Comparison of ENCODE assay signal across 1 cellular context in the genomic region with DNA sequence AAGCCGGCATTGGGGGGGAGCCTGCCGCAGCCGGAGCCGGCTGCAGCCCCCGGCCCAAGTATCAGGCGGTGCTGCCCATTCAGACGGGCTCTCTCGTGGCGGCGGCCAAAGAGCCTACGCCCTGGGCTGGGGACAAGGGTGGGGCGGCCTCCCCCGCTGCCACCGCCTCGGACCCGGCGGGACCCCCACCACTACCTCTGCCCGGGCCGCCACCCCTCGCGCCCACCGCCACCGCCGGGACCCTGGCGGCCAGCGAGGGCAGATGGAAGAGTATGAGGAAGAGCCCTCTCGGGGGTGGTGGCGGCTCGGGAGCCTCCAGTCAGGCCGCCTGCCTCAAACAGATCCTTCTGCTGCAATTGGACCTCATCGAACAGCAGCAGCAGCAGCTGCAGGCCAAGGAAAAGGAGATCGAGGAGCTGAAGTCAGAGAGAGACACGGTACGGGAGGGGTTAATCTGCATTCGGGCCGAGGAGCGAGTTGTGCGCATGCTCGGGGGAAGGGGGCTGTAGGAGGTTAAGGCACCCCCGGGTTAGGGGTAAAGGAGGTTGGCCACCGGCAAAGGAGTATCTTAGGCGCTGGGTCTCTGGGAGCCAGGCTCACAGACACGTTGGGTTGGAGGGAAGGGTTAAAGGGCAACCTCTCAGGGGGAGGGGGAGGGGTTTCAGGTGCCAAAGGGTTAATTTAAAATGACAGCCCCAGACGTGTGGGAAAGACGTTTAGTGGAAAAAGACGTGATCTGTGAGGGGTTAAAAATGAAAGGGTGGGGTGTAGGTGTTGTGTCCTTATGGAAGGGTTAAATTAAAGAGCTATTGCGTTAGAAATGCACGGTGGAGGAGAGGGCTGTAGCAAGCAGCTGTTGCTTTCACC.
TF ChIP-seq lines count a peak whose summit lies in the region.

No MANE protein-coding gene starts in this region.

TF ChIP-seq in HEK293, 187 proteins besides CTCF, POLR2A, EP300 and RAD21 (continued from another document and continues in another):
- TF ChIP-seq ZBTB6 (tag by site-specific recombination; IDR thresholded peaks at IDR 0.05) (peak; percentile 37; the same call in 1 of the 2 replicates), ZNF610 (tag by site-specific recombination; IDR thresholded peaks at IDR 0.05; ENCODE audit: borderline replicate concordance) (peak; percentile 61; the same call in 1 of the 2 replicates), ZBTB7A (tag by site-specific recombination; IDR thresholded peaks at IDR 0.05; ENCODE audit: low read depth) (peak; percentile 78), BCL11A (tag by site-specific recombination; IDR thresholded peaks at IDR 0.05; ENCODE audit: low read depth) (0 out of 2 replicates have a peak, but pooled peaks have one; percentile 59), HOXA7 (CRISPR knock-in tag; IDR thresholded peaks at IDR 0.05; ENCODE audit: borderline replicate concordance) (no peak), SP2 (tag by site-specific recombination; IDR thresholded peaks at IDR 0.05) (peak; percentile 34), KLF7 (tag by site-specific recombination; IDR thresholded peaks at IDR 0.05; ENCODE audit: borderline replicate concordance) (peak; percentile 50; the same call in 1 of the 2 replicates), ZNF19 (tag by site-specific recombination; IDR thresholded peaks at IDR 0.05; ENCODE audit: low read depth) (no peak), ZNF76 (tag by site-specific recombination; IDR thresholded peaks at IDR 0.05; ENCODE audit: borderline replicate concordance, low read depth) (no peak), ZNF585B (tag by site-specific recombination; IDR thresholded peaks at IDR 0.05) (no peak), HOXC10 (CRISPR knock-in tag; IDR thresholded peaks at IDR 0.05) (no peak), ZNF394 (tag by site-specific recombination; IDR thresholded peaks at IDR 0.05; ENCODE audit: borderline replicate concordance) (peak; percentile 78; the same call in 1 of the 2 replicates), GFI1B (tag by site-specific recombination; IDR thresholded peaks at IDR 0.05) (no peak), ZNF558 (tag by site-specific recombination; IDR thresholded peaks at IDR 0.05) (no peak; the same call in none of the 2 replicates), YY2 (tag by site-specific recombination; IDR thresholded peaks at IDR 0.05) (peak; percentile 71), ZNF341 (tag by site-specific recombination; IDR thresholded peaks at IDR 0.05; ENCODE audit: low read depth) (peak; percentile 40; the same call in 1 of the 2 replicates), SP3 (tag by site-specific recombination; IDR thresholded peaks at IDR 0.05) (peak; percentile 66), ZBTB48 (tag by site-specific recombination; IDR thresholded peaks at IDR 0.05) (peak; percentile 98), ZNF837 (tag by site-specific recombination; IDR thresholded peaks at IDR 0.05) (no peak), KLF16 (tag by site-specific recombination; IDR thresholded peaks at IDR 0.05) (peak; percentile 88; the same call in 1 of the 2 replicates), ZNF133 (tag by site-specific recombination; IDR thresholded peaks at IDR 0.05) (no peak), ZFP69B (tag by site-specific recombination; IDR thresholded peaks at IDR 0.05) (peak; percentile 91), FEZF1 (tag by site-specific recombination; IDR thresholded peaks at IDR 0.05) (0 out of 2 replicates have a peak, but pooled peaks have one; percentile 28), KLF10 (tag by site-specific recombination; IDR thresholded peaks at IDR 0.05) (no peak), ZNF239 (tag by site-specific recombination; IDR thresholded peaks at IDR 0.05) (no peak), GLIS2 (tag by site-specific recombination; IDR thresholded peaks at IDR 0.05) (peak; percentile 79), ZNF639 (tag by site-specific recombination; IDR thresholded peaks at IDR 0.05) (peak; percentile 88), ZNF302 (tag by site-specific recombination; IDR thresholded peaks at IDR 0.05; ENCODE audit: low read depth) (no peak), ZNF600 (tag by site-specific recombination; IDR thresholded peaks at IDR 0.05) (no peak), KLF1 (tag by site-specific recombination; IDR thresholded peaks at IDR 0.05) (peak; percentile 51), KLF9 (tag by site-specific recombination; IDR thresholded peaks at IDR 0.05; ENCODE audit: low read depth) (peak; percentile 72), ZSCAN5A (tag by site-specific recombination; IDR thresholded peaks at IDR 0.05) (no peak), ZNF221 (tag by site-specific recombination; IDR thresholded peaks at IDR 0.05; ENCODE audit: borderline replicate concordance) (no peak), ZNF777 (tag by site-specific recombination; IDR thresholded peaks at IDR 0.05; ENCODE audit: borderline replicate concordance) (no peak), ZNF548 (tag by site-specific recombination; IDR thresholded peaks at IDR 0.05) (no peak), ZBTB20 (tag by site-specific recombination; IDR thresholded peaks at IDR 0.05) (peak; percentile 33; the same call in 1 of the 2 replicates), ZEB2 (tag by site-specific recombination; IDR thresholded peaks at IDR 0.05) (peak; percentile 88), ZNF677 (tag by site-specific recombination; IDR thresholded peaks at IDR 0.05) (no peak), ZNF433 (tag by site-specific recombination; IDR thresholded peaks at IDR 0.05; ENCODE audit: low read depth) (no peak)
- TF ChIP-seq, protein P1, sequence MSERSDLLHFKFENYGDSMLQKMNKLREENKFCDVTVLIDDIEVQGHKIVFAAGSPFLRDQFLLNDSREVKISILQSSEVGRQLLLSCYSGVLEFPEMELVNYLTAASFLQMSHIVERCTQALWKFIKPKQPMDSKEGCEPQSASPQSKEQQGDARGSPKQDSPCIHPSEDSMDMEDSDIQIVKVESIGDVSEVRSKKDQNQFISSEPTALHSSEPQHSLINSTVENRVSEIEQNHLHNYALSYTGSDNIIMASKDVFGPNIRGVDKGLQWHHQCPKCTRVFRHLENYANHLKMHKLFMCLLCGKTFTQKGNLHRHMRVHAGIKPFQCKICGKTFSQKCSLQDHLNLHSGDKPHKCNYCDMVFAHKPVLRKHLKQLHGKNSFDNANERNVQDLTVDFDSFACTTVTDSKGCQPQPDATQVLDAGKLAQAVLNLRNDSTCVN (tag by site-specific recombination; optimal IDR thresholded peaks at IDR 0.05) = peak; percentile 23
- TF ChIP-seq, protein P2, sequence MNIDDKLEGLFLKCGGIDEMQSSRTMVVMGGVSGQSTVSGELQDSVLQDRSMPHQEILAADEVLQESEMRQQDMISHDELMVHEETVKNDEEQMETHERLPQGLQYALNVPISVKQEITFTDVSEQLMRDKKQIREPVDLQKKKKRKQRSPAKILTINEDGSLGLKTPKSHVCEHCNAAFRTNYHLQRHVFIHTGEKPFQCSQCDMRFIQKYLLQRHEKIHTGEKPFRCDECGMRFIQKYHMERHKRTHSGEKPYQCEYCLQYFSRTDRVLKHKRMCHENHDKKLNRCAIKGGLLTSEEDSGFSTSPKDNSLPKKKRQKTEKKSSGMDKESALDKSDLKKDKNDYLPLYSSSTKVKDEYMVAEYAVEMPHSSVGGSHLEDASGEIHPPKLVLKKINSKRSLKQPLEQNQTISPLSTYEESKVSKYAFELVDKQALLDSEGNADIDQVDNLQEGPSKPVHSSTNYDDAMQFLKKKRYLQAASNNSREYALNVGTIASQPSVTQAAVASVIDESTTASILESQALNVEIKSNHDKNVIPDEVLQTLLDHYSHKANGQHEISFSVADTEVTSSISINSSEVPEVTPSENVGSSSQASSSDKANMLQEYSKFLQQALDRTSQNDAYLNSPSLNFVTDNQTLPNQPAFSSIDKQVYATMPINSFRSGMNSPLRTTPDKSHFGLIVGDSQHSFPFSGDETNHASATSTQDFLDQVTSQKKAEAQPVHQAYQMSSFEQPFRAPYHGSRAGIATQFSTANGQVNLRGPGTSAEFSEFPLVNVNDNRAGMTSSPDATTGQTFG (tag by site-specific recombination; IDR thresholded peaks at IDR 0.05; ENCODE audit: borderline replicate concordance) = no peak
- TF ChIP-seq, protein P3, sequence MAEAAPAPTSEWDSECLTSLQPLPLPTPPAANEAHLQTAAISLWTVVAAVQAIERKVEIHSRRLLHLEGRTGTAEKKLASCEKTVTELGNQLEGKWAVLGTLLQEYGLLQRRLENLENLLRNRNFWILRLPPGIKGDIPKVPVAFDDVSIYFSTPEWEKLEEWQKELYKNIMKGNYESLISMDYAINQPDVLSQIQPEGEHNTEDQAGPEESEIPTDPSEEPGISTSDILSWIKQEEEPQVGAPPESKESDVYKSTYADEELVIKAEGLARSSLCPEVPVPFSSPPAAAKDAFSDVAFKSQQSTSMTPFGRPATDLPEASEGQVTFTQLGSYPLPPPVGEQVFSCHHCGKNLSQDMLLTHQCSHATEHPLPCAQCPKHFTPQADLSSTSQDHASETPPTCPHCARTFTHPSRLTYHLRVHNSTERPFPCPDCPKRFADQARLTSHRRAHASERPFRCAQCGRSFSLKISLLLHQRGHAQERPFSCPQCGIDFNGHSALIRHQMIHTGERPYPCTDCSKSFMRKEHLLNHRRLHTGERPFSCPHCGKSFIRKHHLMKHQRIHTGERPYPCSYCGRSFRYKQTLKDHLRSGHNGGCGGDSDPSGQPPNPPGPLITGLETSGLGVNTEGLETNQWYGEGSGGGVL (tag by site-specific recombination; IDR thresholded peaks at IDR 0.05) = 0 out of 2 replicates have a peak, but pooled peaks have one; percentile 42
- TF ChIP-seq, protein P4, sequence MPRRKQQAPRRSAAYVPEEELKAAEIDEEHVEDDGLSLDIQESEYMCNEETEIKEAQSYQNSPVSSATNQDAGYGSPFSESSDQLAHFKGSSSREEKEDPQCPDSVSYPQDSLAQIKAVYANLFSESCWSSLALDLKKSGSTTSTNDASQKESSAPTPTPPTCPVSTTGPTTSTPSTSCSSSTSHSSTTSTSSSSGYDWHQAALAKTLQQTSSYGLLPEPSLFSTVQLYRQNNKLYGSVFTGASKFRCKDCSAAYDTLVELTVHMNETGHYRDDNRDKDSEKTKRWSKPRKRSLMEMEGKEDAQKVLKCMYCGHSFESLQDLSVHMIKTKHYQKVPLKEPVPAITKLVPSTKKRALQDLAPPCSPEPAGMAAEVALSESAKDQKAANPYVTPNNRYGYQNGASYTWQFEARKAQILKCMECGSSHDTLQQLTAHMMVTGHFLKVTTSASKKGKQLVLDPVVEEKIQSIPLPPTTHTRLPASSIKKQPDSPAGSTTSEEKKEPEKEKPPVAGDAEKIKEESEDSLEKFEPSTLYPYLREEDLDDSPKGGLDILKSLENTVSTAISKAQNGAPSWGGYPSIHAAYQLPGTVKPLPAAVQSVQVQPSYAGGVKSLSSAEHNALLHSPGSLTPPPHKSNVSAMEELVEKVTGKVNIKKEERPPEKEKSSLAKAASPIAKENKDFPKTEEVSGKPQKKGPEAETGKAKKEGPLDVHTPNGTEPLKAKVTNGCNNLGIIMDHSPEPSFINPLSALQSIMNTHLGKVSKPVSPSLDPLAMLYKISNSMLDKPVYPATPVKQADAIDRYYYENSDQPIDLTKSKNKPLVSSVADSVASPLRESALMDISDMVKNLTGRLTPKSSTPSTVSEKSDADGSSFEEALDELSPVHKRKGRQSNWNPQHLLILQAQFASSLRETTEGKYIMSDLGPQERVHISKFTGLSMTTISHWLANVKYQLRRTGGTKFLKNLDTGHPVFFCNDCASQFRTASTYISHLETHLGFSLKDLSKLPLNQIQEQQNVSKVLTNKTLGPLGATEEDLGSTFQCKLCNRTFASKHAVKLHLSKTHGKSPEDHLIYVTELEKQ (tag by site-specific recombination; IDR thresholded peaks at IDR 0.05; ENCODE audit: borderline replicate concordance) = no peak
- TF ChIP-seq, protein P5, sequence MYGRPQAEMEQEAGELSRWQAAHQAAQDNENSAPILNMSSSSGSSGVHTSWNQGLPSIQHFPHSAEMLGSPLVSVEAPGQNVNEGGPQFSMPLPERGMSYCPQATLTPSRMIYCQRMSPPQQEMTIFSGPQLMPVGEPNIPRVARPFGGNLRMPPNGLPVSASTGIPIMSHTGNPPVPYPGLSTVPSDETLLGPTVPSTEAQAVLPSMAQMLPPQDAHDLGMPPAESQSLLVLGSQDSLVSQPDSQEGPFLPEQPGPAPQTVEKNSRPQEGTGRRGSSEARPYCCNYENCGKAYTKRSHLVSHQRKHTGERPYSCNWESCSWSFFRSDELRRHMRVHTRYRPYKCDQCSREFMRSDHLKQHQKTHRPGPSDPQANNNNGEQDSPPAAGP (tag by site-specific recombination; IDR thresholded peaks at IDR 0.05) = peak; percentile 74; the same call in 1 of the 2 replicates
- TF ChIP-seq, protein P6, sequence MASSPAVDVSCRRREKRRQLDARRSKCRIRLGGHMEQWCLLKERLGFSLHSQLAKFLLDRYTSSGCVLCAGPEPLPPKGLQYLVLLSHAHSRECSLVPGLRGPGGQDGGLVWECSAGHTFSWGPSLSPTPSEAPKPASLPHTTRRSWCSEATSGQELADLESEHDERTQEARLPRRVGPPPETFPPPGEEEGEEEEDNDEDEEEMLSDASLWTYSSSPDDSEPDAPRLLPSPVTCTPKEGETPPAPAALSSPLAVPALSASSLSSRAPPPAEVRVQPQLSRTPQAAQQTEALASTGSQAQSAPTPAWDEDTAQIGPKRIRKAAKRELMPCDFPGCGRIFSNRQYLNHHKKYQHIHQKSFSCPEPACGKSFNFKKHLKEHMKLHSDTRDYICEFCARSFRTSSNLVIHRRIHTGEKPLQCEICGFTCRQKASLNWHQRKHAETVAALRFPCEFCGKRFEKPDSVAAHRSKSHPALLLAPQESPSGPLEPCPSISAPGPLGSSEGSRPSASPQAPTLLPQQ (tag by site-specific recombination; IDR thresholded peaks at IDR 0.05) = peak; percentile 80
